ENCODE assay signal across 33 cellular contexts in the genomic region with DNA sequence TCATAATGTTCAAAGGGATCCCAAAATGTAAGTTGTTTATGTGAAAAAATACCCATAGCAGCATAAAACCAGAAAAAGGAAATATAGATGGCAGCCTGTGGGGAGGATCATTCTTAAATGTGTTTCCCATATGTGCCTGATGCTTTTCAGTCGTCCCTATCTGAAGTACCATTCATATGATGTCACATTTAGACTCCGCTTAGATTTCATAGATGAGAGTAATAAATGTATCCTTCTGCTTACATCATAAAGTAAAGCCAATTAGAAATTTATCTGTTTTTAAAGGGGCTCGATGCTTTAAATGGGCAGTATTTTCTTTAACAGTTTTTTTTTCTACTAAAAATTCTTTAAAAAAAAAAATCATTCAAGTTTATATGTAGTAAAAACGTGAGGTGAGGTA.
"Had no signal": no experiment of that assay in that cellular context is flagged by ENCODE, and none has a peak within 500 bp of the region (broad histone marks: within the 10 kb centered on the region; RNA-seq: fewer than 3 reads in every experiment).

No MANE protein-coding gene starts in this region.

- ATAC-seq: activated CD4-positive, alpha-beta T cell treated with anti-CD3 and anti-CD28 coated beads for 36 hours; activated CD8-positive, alpha-beta memory T cell treated with anti-CD3 and anti-CD28 coated beads, Interleukin-2, amount 10 ng/mL, durations not matched to agents 7 days and 5 days; activated CD8-positive, alpha-beta T cell treated with anti-CD3 and anti-CD28 coated beads, Interleukin-2, amount 10 ng/mL, durations not matched to agents 7 days and 5 days; activated naive CD8-positive, alpha-beta T cell treated with anti-CD3 and anti-CD28 coated beads, Interleukin-2, amount 50 U/mL, for 24 hours; body of pancreas; gastroesophageal sphincter; T-cell had no signal

- H3K4me3 ChIP-seq: adrenal gland, body of pancreas, colonic mucosa, esophagus squamous epithelium, gastroesophageal sphincter had no signal

- H3K9me3 ChIP-seq: adrenal gland, body of pancreas, colonic mucosa, esophagus squamous epithelium, gastroesophageal sphincter had no signal

- H3K27ac ChIP-seq: adrenal gland, body of pancreas, colonic mucosa, epithelial cell of prostate, esophagus squamous epithelium, gastroesophageal sphincter had no signal

- H3K4me3 Mint-ChIP-seq: activated CD4-positive, alpha-beta memory T cell treated with anti-CD3 and anti-CD28 coated beads for 36 hours; activated CD4-positive, alpha-beta T cell treated with anti-CD3 and anti-CD28 coated beads for 36 hours; activated CD4-positive, alpha-beta T cell treated with anti-CD3 and anti-CD28 coated beads, Interleukin-2, amount 10 ng/mL, durations not matched to agents 24 days and 14 days; activated CD8-positive, alpha-beta memory T cell treated with anti-CD3 and anti-CD28 coated beads, Interleukin-2, amount 10 ng/mL, durations not matched to agents 7 days and 5 days; activated CD8-positive, alpha-beta T cell treated with anti-CD3 and anti-CD28 coated beads, Interleukin-2, amount 10 ng/mL, durations not matched to agents 7 days and 5 days; activated naive CD4-positive, alpha-beta T cell treated with anti-CD3 and anti-CD28 coated beads for 36 hours; activated naive CD4-positive, alpha-beta T cell treated with anti-CD3 and anti-CD28 coated beads, Interleukin-2, amount 50 U/mL, for 24 hours; activated naive CD8-positive, alpha-beta T cell treated with anti-CD3 and anti-CD28 coated beads for 36 hours; activated naive CD8-positive, alpha-beta T cell treated with anti-CD3 and anti-CD28 coated beads, Interleukin-2, amount 50 U/mL, for 24 hours; activated T-helper 1 cell treated with anti-CD3 and anti-CD28 coated beads, Interleukin-12 subunit alpha, Interleukin-12 subunit beta, Interleukin-2, Interleukin-4 antibody, amounts not matched to agents 30 ng/mL and 10 ng/mL and 1 ng/mL, durations not matched to agents 14 hours and 24 hours and 36 hours; T-cell; T-helper 1 cell treated with Interleukin-12 subunit alpha and Interleukin-12 subunit beta and Interleukin-4 antibody, amounts not matched to agents 30 μg/mL and 1 μg/mL, for 36 hours; T-helper 2 cell treated with Interferon-gamma antibody and Interleukin-4, amounts not matched to agents 5 μg/mL and 100 μg/mL, for 36 hours had no signal

- FAIRE-seq: endometrium, endothelial cell of umbilical vein had no signal

- DNase-seq: activated CD4-positive, alpha-beta memory T cell treated with anti-CD3 and anti-CD28 coated beads for 36 hours; activated CD4-positive, alpha-beta T cell treated with anti-CD3 and anti-CD28 coated beads for 36 hours; activated CD4-positive, alpha-beta T cell treated with anti-CD3 and anti-CD28 coated beads, Interleukin-2, amount 10 ng/mL, durations not matched to agents 24 days and 14 days; activated CD4-positive, CD25-positive, alpha-beta regulatory T cell; activated CD4-positive, CD25-positive, alpha-beta regulatory T cell treated with anti-CD3 and anti-CD28 coated beads, Interleukin-2, amount 50 U/mL, for 72 hours; activated CD8-positive, alpha-beta memory T cell treated with anti-CD3 and anti-CD28 coated beads, Interleukin-2, amount 10 ng/mL, durations not matched to agents 7 days and 5 days; activated CD8-positive, alpha-beta memory T cell treated with anti-CD3 and anti-CD28 coated beads, Interleukin-2, amount 50 U/mL, for 4 hours; activated CD8-positive, alpha-beta T cell treated with anti-CD3 and anti-CD28 coated beads, Interleukin-2, amount 10 ng/mL, durations not matched to agents 7 days and 5 days; activated effector memory CD4-positive, alpha-beta T cell treated with anti-CD3 and anti-CD28 coated beads, Interleukin-2, amount 50 U/mL, for 16 hours; activated naive CD4-positive, alpha-beta T cell treated with anti-CD3 and anti-CD28 coated beads for 36 hours; activated naive CD8-positive, alpha-beta T cell treated with anti-CD3 and anti-CD28 coated beads for 36 hours; activated naive CD8-positive, alpha-beta T cell treated with anti-CD3 and anti-CD28 coated beads, Interleukin-2, amount 50 U/mL, for 24 hours; activated T-cell treated with anti-CD3 and anti-CD28 coated beads, Interleukin-2, amount 50 U/mL, for 1 hour; activated T-cell treated with anti-CD3 and anti-CD28 coated beads, Interleukin-2, amount 50 U/mL, for 48 hours; adrenal gland; amygdala; aorta; body of pancreas; caudate nucleus; cerebellar nuclear complex; colonic mucosa; effector CD8-positive, alpha-beta T cell; esophagus squamous epithelium; foreskin melanocyte; T-cell had no signal

- H3K27ac Mint-ChIP-seq: activated CD4-positive, alpha-beta memory T cell treated with anti-CD3 and anti-CD28 coated beads for 36 hours; activated CD8-positive, alpha-beta memory T cell treated with anti-CD3 and anti-CD28 coated beads, Interleukin-2, amount 10 ng/mL, durations not matched to agents 7 days and 5 days; activated CD8-positive, alpha-beta T cell treated with anti-CD3 and anti-CD28 coated beads, Interleukin-2, amount 10 ng/mL, durations not matched to agents 7 days and 5 days; activated naive CD4-positive, alpha-beta T cell treated with anti-CD3 and anti-CD28 coated beads for 36 hours; activated naive CD8-positive, alpha-beta T cell treated with anti-CD3 and anti-CD28 coated beads, Interleukin-2, amount 50 U/mL, for 24 hours; activated T-helper 1 cell treated with anti-CD3 and anti-CD28 coated beads, Interleukin-12 subunit alpha, Interleukin-12 subunit beta, Interleukin-2, Interleukin-4 antibody, amounts not matched to agents 30 ng/mL and 10 ng/mL and 1 ng/mL, durations not matched to agents 14 hours and 24 hours and 36 hours; T-helper 1 cell treated with Interleukin-12 subunit alpha and Interleukin-12 subunit beta and Interleukin-4 antibody, amounts not matched to agents 30 μg/mL and 1 μg/mL, for 36 hours had no signal

- H3K27me3 Mint-ChIP-seq: activated CD4-positive, alpha-beta memory T cell treated with anti-CD3 and anti-CD28 coated beads for 36 hours; activated CD4-positive, alpha-beta T cell treated with anti-CD3 and anti-CD28 coated beads for 36 hours; activated CD4-positive, alpha-beta T cell treated with anti-CD3 and anti-CD28 coated beads, Interleukin-2, amount 10 ng/mL, durations not matched to agents 24 days and 14 days; activated CD8-positive, alpha-beta memory T cell treated with anti-CD3 and anti-CD28 coated beads, Interleukin-2, amount 10 ng/mL, durations not matched to agents 7 days and 5 days; activated naive CD4-positive, alpha-beta T cell treated with anti-CD3 and anti-CD28 coated beads, Interleukin-2, amount 50 U/mL, for 24 hours; activated naive CD8-positive, alpha-beta T cell treated with anti-CD3 and anti-CD28 coated beads for 36 hours; activated naive CD8-positive, alpha-beta T cell treated with anti-CD3 and anti-CD28 coated beads, Interleukin-2, amount 50 U/mL, for 24 hours; T-cell had no signal

- H3K27me3 ChIP-seq: adrenal gland, body of pancreas, colonic mucosa, esophagus squamous epithelium, gastroesophageal sphincter had no signal

- H3K4me1 ChIP-seq: colonic mucosa had no signal

- H3K36me3 ChIP-seq: adrenal gland, colonic mucosa, gastroesophageal sphincter had no signal
